20 cellular contexts compared by ENCODE assay signal in genomic region chr2:62152000-62152399, GRCh38. TPM values are rescaled to one million over a fixed set of nuclear protein-coding genes. Genes with fewer than 3 reads are reported as not detected.
DNase-seq lines count a peak whose midpoint lies in the region; ATAC-seq, FAIRE-seq and TF ChIP-seq lines count a peak whose summit lies in the region.
"Had no signal": no experiment of that assay in that cellular context is flagged by ENCODE, and none has a peak within 500 bp of the region (broad histone marks: within the 10 kb centered on the region; RNA-seq: fewer than 3 reads in every experiment).

No MANE protein-coding gene starts in this region.

- H3K4me1 Mint-ChIP-seq in activated CD8-positive, alpha-beta T cell treated with anti-CD3 and anti-CD28 coated beads for 36 hours (ENCODE audit: low read depth), result peaks cover 2% of the 10 kb centered on the region

- peak overlapping the region; percentile 41 for H4K5ac ChIP-seq in H1 (ENCODE audit: insufficient read length, low read depth, low read length)

- H3K4me1 ChIP-seq in heart right ventricle (peaks cover 0 to 49% (median 21%) of the 10 kb centered on the region in 9 donors), H1 (replicated peaks in 1 of 4; ENCODE audit: control insufficient read depth in 3 of 4, insufficient read depth in 4 of 4, low read length in 3 of 4) (peaks cover 3 to 16% (median 7%) of the 10 kb centered on the region in 4 experiments)

- H2BK12ac ChIP-seq in H1 (ENCODE audit: low read depth, low read length), result peak overlapping the region; percentile 77; the same call in 1 of the 2 replicates

- H3K27me3 ChIP-seq in heart right ventricle, result no peaks in the 10 kb centered on the region
- no peaks in the 10 kb centered on the region for H3K27me3 ChIP-seq in H1 (replicated peaks in 1 of 4; ENCODE audit: control insufficient read depth in 3 of 4, extremely low read depth in 1 of 4, insufficient read depth in 3 of 4, low read length in 3 of 4)

- no peak overlapping the region for H3K9ac ChIP-seq in H1 (replicated peaks in 1 of 4; ENCODE audit: extremely low read depth in 1 of 4, low read depth in 3 of 4, low read length in 3 of 4)

- TF ChIP-seq POLR2A in H1 (IDR thresholded peaks at IDR 0.05; ENCODE audit: control extremely low read depth in 1 of 2, low read depth in 2 of 2, low read length in 2 of 2), result no peak

- no peak overlapping the region for H3K27ac Mint-ChIP-seq in activated CD8-positive, alpha-beta T cell treated with anti-CD3 and anti-CD28 coated beads for 36 hours
- H3K27ac Mint-ChIP-seq: activated naive CD4-positive, alpha-beta T cell treated with anti-CD3 and anti-CD28 coated beads, Interleukin-2, amount 50 U/mL, for 72 hours; endodermal cell; memory B cell; natural killer cell treated with Interleukin-12 subunit alpha and Interleukin-12 subunit beta and Interleukin-15 and Interleukin-18, amount 100 ng/mL, for 72 hours had no signal

- peak overlapping the region in 1 of 2 experiments; percentile 33; a peak in 1 of 4 replicates for H3K4me2 ChIP-seq in H1 (ENCODE audit: insufficient read depth in 1 of 2, low read depth in 2 of 2, low read length in 2 of 2)

- H3K27me3 Mint-ChIP-seq in activated CD8-positive, alpha-beta T cell treated with anti-CD3 and anti-CD28 coated beads for 36 hours, result no peaks in the 10 kb centered on the region
- H3K27me3 Mint-ChIP-seq: CD8-positive, alpha-beta memory T cell; memory B cell; natural killer cell treated with Interleukin-12 subunit alpha and Interleukin-12 subunit beta and Interleukin-15 and Interleukin-18, amount 100 ng/mL, for 72 hours; progenitor cell of endocrine pancreas had no signal

- H3K4me3 ChIP-seq in heart right ventricle, result no peak overlapping the region
- H3K4me3 ChIP-seq in H1 (ENCODE audit: extremely low read depth in 1 of 4, insufficient read depth in 2 of 4, low read depth in 3 of 4, low read length in 4 of 4), result no peak overlapping the region

- TF ChIP-seq RAD21 in H1 (IDR thresholded peaks at IDR 0.05 in 1 of 2, conservative IDR thresholded peaks at IDR 0.05 in 1 of 2; ENCODE audit: low read depth in 2 of 2, low read length in 2 of 2), result no peak

- H2AFZ ChIP-seq in H1 (ENCODE audit: low read length), result no peak overlapping the region

- no peak for DNase-seq in heart right ventricle
- DNase-seq in left cardiac atrium, result no peak
- DNase-seq in NCI-H226, result peak; percentile 96
- no peak for DNase-seq in H1 (ENCODE audit: low read depth in 1 of 2, low spot score in 2 of 2)
- DNase-seq in renal cortical epithelial cell (ENCODE audit: low read depth), result peak; percentile 33
- no peak for DNase-seq in stimulated activated CD4-positive, alpha-beta T cell treated with anti-CD3 and anti-CD28 coated beads, Interleukin-1b, Interleukin-23, amount 100 ng/mL, for 48 hours
- DNase-seq in SIG-M5 treated with dmso at 0.1 percent for 504 hours (lab: John Stamatoyannopoulos, UW; ENCODE audit: unreplicated experiment), result no peak
- DNase-seq in activated CD8-positive, alpha-beta T cell treated with anti-CD3 and anti-CD28 coated beads for 36 hours, result no peak
- DNase-seq: CD8-positive, alpha-beta memory T cell; cerebellar nuclear complex; endodermal cell; GOT3; NCI-H1694 treated with DMSO at 0.1 percent for 48 hours; NCI-H510A; stimulated activated CD4-positive, alpha-beta T cell treated with anti-CD3 and anti-CD28 coated beads, Interleukin-15, amount 100 ng/mL, for 24 hours had no signal

- H3K27ac ChIP-seq in heart right ventricle (peak overlapping the region in 9 of 10 donors; percentile 40 to 89 (median 83)), H1 (ENCODE audit: low read depth, low read length) (no peak overlapping the region)

- no peaks in the 10 kb centered on the region for H3K36me3 Mint-ChIP-seq in activated CD8-positive, alpha-beta T cell treated with anti-CD3 and anti-CD28 coated beads for 36 hours (ENCODE audit: low read depth)
- H3K36me3 Mint-ChIP-seq: natural killer cell treated with Interleukin-12 subunit alpha and Interleukin-12 subunit beta and Interleukin-15 and Interleukin-18, amount 100 ng/mL, for 72 hours had no signal

- H3K23me2 ChIP-seq in H1 (ENCODE audit: low read depth, low read length), result no peaks in the 10 kb centered on the region

- H3K4ac ChIP-seq in H1 (replicated peaks; ENCODE audit: insufficient read length, low read depth, low read length), result peak overlapping the region; percentile 3

- TF ChIP-seq EP300 in H1 (IDR thresholded peaks at IDR 0.05; ENCODE audit: borderline replicate concordance in 1 of 2, low read depth in 2 of 2, low read length in 2 of 2), result no peak

- H3K56ac ChIP-seq in H1 (replicated peaks; ENCODE audit: insufficient read length, low read depth, low read length), result no peak overlapping the region

- intact Hi-C loops in heart right ventricle (cut with DNase I) (no loop called here), left cardiac atrium (cut with DNase I) (no loop called here)
- intact Hi-C loops in activated CD8-positive, alpha-beta T cell treated with anti-CD3 and anti-CD28 coated beads for 36 hours (cut with micrococcal nuclease), result no loop called here

- POLR2A ChIA-PET in H1 (lab: Charles Lee; ENCODE audit: partially characterized antibody), result no interaction called here
- POLR2A ChIA-PET in activated CD8-positive, alpha-beta T cell treated with anti-CD3 and anti-CD28 coated beads for 36 hours (lab: Charles Lee), result no interaction called here

- FAIRE-seq in H1 (lab: Jason Lieb, UNC), result no peak
- FAIRE-seq: frontal cortex had no signal

- H4K20me1 ChIP-seq in H1 (replicated peaks in 1 of 2; ENCODE audit: control insufficient read depth in 1 of 2, insufficient read depth in 2 of 2, low read length in 2 of 2), result no peaks in the 10 kb centered on the region

- peak overlapping the region; percentile 61; the same call in 1 of the 2 replicates for H2AK5ac ChIP-seq in H1 (ENCODE audit: low read depth, low read length)

- no peak overlapping the region for H4K8ac ChIP-seq in H1 (ENCODE audit: extremely low read depth, insufficient read depth, low read length)

- H3K4me3 Mint-ChIP-seq in activated CD8-positive, alpha-beta T cell treated with anti-CD3 and anti-CD28 coated beads for 36 hours, result no peak overlapping the region
- H3K4me3 Mint-ChIP-seq: CD8-positive, alpha-beta memory T cell; endodermal cell; memory B cell; natural killer cell treated with Interleukin-12 subunit alpha and Interleukin-12 subunit beta and Interleukin-15 and Interleukin-18, amount 100 ng/mL, for 72 hours had no signal

- H3K79me1 ChIP-seq in H1 (ENCODE audit: low read depth, low read length), result no peaks in the 10 kb centered on the region

- no peak overlapping the region for H3K14ac ChIP-seq in H1 (ENCODE audit: insufficient read length)

- H2BK5ac ChIP-seq in H1 (ENCODE audit: low read depth, low read length), result peak overlapping the region; percentile 41; the same call in 1 of the 2 replicates

- TF ChIP-seq CTCF in heart right ventricle (IDR thresholded peaks at IDR 0.05), result no peak
- no peak for TF ChIP-seq CTCF in H1 (IDR thresholded peaks at IDR 0.05; ENCODE audit: control extremely low read depth in 1 of 3, insufficient read depth in 1 of 3, low read depth in 1 of 3, low read length in 3 of 3)
- no peak for TF ChIP-seq CTCF in activated CD8-positive, alpha-beta T cell treated with anti-CD3 and anti-CD28 coated beads for 36 hours (IDR thresholded peaks at IDR 0.05)

- H3K9me3 ChIP-seq in heart right ventricle, result peaks cover 0 to 11% (median 0%) of the 10 kb centered on the region in 11 donors
- H3K9me3 ChIP-seq in H1 (ENCODE audit: insufficient read depth in 2 of 2, low read depth in 1 of 2, low read length in 1 of 2), result peaks cover 2 to 7% of the 10 kb centered on the region in 2 experiments; a peak in 2 of 4 replicates

- H3K36me3 ChIP-seq in heart right ventricle (no peaks in the 10 kb centered on the region), H1 (ENCODE audit: control insufficient read depth in 2 of 4, insufficient read depth in 4 of 4, low read length in 3 of 4) (no peaks in the 10 kb centered on the region)

- WGBS in heart right ventricle, 2 donors, result 85 to 87% methylated on average over 3 of the region's 3 CpGs
- 87% methylated on average over 3 of the region's 3 CpGs; no CpG with 5 or more reads in 1 of the 2 experiments for WGBS in H1 (ENCODE audit: extremely low coverage in 1 of 2, insufficient coverage in 1 of 2, insufficient read length in 1 of 2, insufficient replicate concordance in 2 of 2, low coverage in 1 of 2, low lambda C conversion rate in 2 of 2, missing lambda C conversion rate in 1 of 2), 2 experiments

- H3K79me2 ChIP-seq in H1 (ENCODE audit: control insufficient read depth in 1 of 2, insufficient read depth in 2 of 2, low read length in 2 of 2), result no peaks in the 10 kb centered on the region

- peak overlapping the region; percentile 91 for H2BK20ac ChIP-seq in H1 (ENCODE audit: low read length)

- peak overlapping the region; percentile 84 for H3K18ac ChIP-seq in H1 (ENCODE audit: extremely low read depth, low read length)

- no peak overlapping the region; the same call in 1 of the 2 replicates for H2BK15ac ChIP-seq in H1 (ENCODE audit: low read length)

- no peak overlapping the region for H3K23ac ChIP-seq in H1 (ENCODE audit: insufficient read length)

- CTCF ChIA-PET in H1 (lab: Charles Lee; ENCODE audit: partially characterized antibody), result interaction anchor here (0.5 kb wide), 1 partner anchor 582 kb away, joined by 3 read pairs; no protein-coding TSS in a partner anchor
- CTCF ChIA-PET in activated CD8-positive, alpha-beta T cell treated with anti-CD3 and anti-CD28 coated beads for 36 hours (lab: Charles Lee), result no interaction called here

- ATAC-seq in heart right ventricle, result peak in 1 of 8 donors; percentile 25
- no peak for ATAC-seq in left cardiac atrium
- no peak for ATAC-seq in activated CD8-positive, alpha-beta T cell treated with anti-CD3 and anti-CD28 coated beads for 36 hours
- ATAC-seq: activated naive CD4-positive, alpha-beta T cell treated with anti-CD3 and anti-CD28 coated beads, Interleukin-2, amount 50 U/mL, for 72 hours; natural killer cell treated with Interleukin-12 subunit alpha and Interleukin-12 subunit beta and Interleukin-15 and Interleukin-18, amount 100 ng/mL, for 72 hours had no signal

- H4K91ac ChIP-seq in H1 (replicated peaks; ENCODE audit: insufficient read length, low read length), result peak overlapping the region; percentile 25

- peak overlapping the region; percentile 52 for H2BK120ac ChIP-seq in H1 (replicated peaks; ENCODE audit: low read depth, low read length)

- no peaks in the 10 kb centered on the region for H3K9me3 Mint-ChIP-seq in activated CD8-positive, alpha-beta T cell treated with anti-CD3 and anti-CD28 coated beads for 36 hours
- H3K9me3 Mint-ChIP-seq: activated naive CD4-positive, alpha-beta T cell treated with anti-CD3 and anti-CD28 coated beads, Interleukin-2, amount 50 U/mL, for 72 hours; natural killer cell treated with Interleukin-12 subunit alpha and Interleukin-12 subunit beta and Interleukin-15 and Interleukin-18, amount 100 ng/mL, for 72 hours had no signal

RNA-seq across cellular contexts. Expression of gene B3GNT2, which starts 43.9 kb away (rescaled TPM):
- 10 to 100 TPM; 11.8 to 33.5 (median 18.1) TPM for total RNA-seq in heart right ventricle
- polyA plus RNA-seq in heart right ventricle, result 10 to 100 TPM; 10.4 to 10.8 TPM
- total RNA-seq in left cardiac atrium, result 10 to 100 TPM; 13.4 to 13.8 TPM
- total RNA-seq in H1 (2021; fragmentation: NEBNext Ultra II Directional; extraction: Animal tissue kit (Norgen Biotek cat#: 25700)), result 40.8 and 41.3 TPM in 2 replicates
- 17.6 and 20.1 TPM in 2 replicates for polyA plus RNA-seq in H1 (2011; rRNA removed)
- polyA plus RNA-seq in H1 (2011; cell fraction: cytosol; rRNA removed), result 29.3 TPM
- polyA plus RNA-seq in H1 (2011; cell fraction: nucleus; rRNA removed), result 16.1 TPM
- polyA plus RNA-seq in H1 (2012, experiment 1 of 2), result 21.6 to 30.8 TPM (median 26.6 TPM) in 4 replicates
- 4.7 TPM for polyA plus RNA-seq in H1 (2012, experiment 2 of 2)
- polyA plus RNA-seq in H1 (2013, experiment 1 of 2), result 46.9 TPM
- 54.5 TPM for polyA plus RNA-seq in H1 (2013, experiment 2 of 2)
- polyA minus RNA-seq in H1 (2011; rRNA and poly(A)+ RNA removed), result 55.2 TPM in 2 replicates
- 29.4 TPM for polyA minus RNA-seq in H1 (2011; cell fraction: cytosol; rRNA and poly(A)+ RNA removed)
- polyA minus RNA-seq in H1 (2011; cell fraction: nucleus; rRNA and poly(A)+ RNA removed), result 28.5 TPM
- total RNA-seq in renal cortical epithelial cell, result 44.2 and 63.0 TPM in 2 replicates
- total RNA-seq in activated CD8-positive, alpha-beta T cell treated with anti-CD3 and anti-CD28 coated beads for 36 hours, result 10 to 100 TPM; 44.3 to 45.5 TPM

Comparison
In these comparisons a context has a peak if more than half of its experiments do, and no peak if none do; other contexts are left out.
1. DNase-seq: peak in NCI-H226 (single experiment) and renal cortical epithelial cell (single experiment); none in heart right ventricle (0 of 2), left cardiac atrium (single experiment), H1 (0 of 2), stimulated activated CD4-positive, alpha-beta T cell treated with anti-CD3 and anti-CD28 coated beads, Interleukin-1b, Interleukin-23, amount 100 ng/mL, for 48 hours (single experiment), SIG-M5 treated with dmso at 0.1 percent for 504 hours (single experiment) and activated CD8-positive, alpha-beta T cell treated with anti-CD3 and anti-CD28 coated beads for 36 hours (single experiment).